10 cellular contexts compared by ENCODE assay signal in genomic region chr9:21031818-21032203, GRCh38. TPM values are rescaled to one million over a fixed set of nuclear protein-coding genes. Genes with fewer than 3 reads are reported as not detected.
DNase-seq lines count a peak whose midpoint lies in the region; ATAC-seq, FAIRE-seq and TF ChIP-seq lines count a peak whose summit lies in the region.
"Had no signal": no experiment of that assay in that cellular context is flagged by ENCODE, and none has a peak within 500 bp of the region (broad histone marks: within the 10 kb centered on the region; RNA-seq: fewer than 3 reads in every experiment).

No MANE protein-coding gene starts in this region.

- no peaks in the 10 kb centered on the region for H3K27me3 Mint-ChIP-seq in activated naive CD4-positive, alpha-beta T cell treated with anti-CD3 and anti-CD28 coated beads, Interleukin-2, amount 10 ng/mL, durations not matched to agents 7 days and 5 days
- peaks cover 4% of the 10 kb centered on the region for H3K27me3 Mint-ChIP-seq in type B pancreatic cell

- no peaks in the 10 kb centered on the region for H3K9me3 ChIP-seq in mesodermal cell (ENCODE audit: control insufficient read depth, low read length)

- peak overlapping the region; percentile 42 for H3K4me3 ChIP-seq in mesodermal cell (ENCODE audit: extremely low read depth, insufficient read depth, low read length, poor library complexity, severe bottlenecking)

- H3K4me1 Mint-ChIP-seq in activated naive CD4-positive, alpha-beta T cell treated with anti-CD3 and anti-CD28 coated beads, Interleukin-2, amount 10 ng/mL, durations not matched to agents 7 days and 5 days = peaks cover 31% of the 10 kb centered on the region
- H3K4me1 Mint-ChIP-seq in type B pancreatic cell (ENCODE audit: unreplicated experiment) = peaks cover 6% of the 10 kb centered on the region

- no peaks in the 10 kb centered on the region for H3K9me3 Mint-ChIP-seq in activated naive CD4-positive, alpha-beta T cell treated with anti-CD3 and anti-CD28 coated beads, Interleukin-2, amount 10 ng/mL, durations not matched to agents 7 days and 5 days
- no peaks in the 10 kb centered on the region for H3K9me3 Mint-ChIP-seq in type B pancreatic cell

- 90% methylated on average over 18 to 19 of the region's 19 CpGs for WGBS in mesodermal cell (ENCODE audit: insufficient coverage in 2 of 2), 2 experiments

- FAIRE-seq in GM12892 (lab: Jason Lieb, UNC) = no peak

- peak overlapping the region; percentile 89 for H3K27ac ChIP-seq in caudate nucleus (ENCODE audit: low read depth, low read length)
- H3K27ac ChIP-seq in mesodermal cell (ENCODE audit: low read depth, low read length, severe bottlenecking) = no peak overlapping the region

- DNase-seq in activated naive CD4-positive, alpha-beta T cell treated with anti-CD3 and anti-CD28 coated beads, Interleukin-2, amount 10 ng/mL, durations not matched to agents 7 days and 5 days = no peak
- DNase-seq in activated naive CD4-positive, alpha-beta T cell treated with Interleukin-2 at 50 U/mL for 16 hours = no peak
- DNase-seq in caudate nucleus (lab: John Stamatoyannopoulos, UW) (peak in 1 of 61 donors; percentile 26), type B pancreatic cell (ENCODE audit: extremely low spot score, unreplicated experiment) (no peak), nucleus accumbens (lab: John Stamatoyannopoulos, UW) (no peak), GM12892 (ENCODE audit: insufficient read length) (no peak)
- DNase-seq: NCI-H2081 treated with DMSO at 0.1 percent for 48 hours had no signal

- TF ChIP-seq POLR2A in GM12892 (IDR thresholded peaks at IDR 0.05; ENCODE audit: low read depth, low read length) = no peak

- no peak for TF ChIP-seq CTCF in type B pancreatic cell (conservative IDR thresholded peaks at IDR 0.05)

- H3K4me3 Mint-ChIP-seq in activated naive CD4-positive, alpha-beta T cell treated with anti-CD3 and anti-CD28 coated beads, Interleukin-2, amount 10 ng/mL, durations not matched to agents 7 days and 5 days = no peak overlapping the region
- peak overlapping the region; percentile 44 for H3K4me3 Mint-ChIP-seq in type B pancreatic cell

- no peaks in the 10 kb centered on the region for H3K4me1 ChIP-seq in mesodermal cell (ENCODE audit: control insufficient read depth, insufficient read depth, low read length, poor library complexity, severe bottlenecking)

- peak overlapping the region; percentile 75 for H3K27ac Mint-ChIP-seq in activated naive CD4-positive, alpha-beta T cell treated with anti-CD3 and anti-CD28 coated beads, Interleukin-2, amount 10 ng/mL, durations not matched to agents 7 days and 5 days
- no peak overlapping the region for H3K27ac Mint-ChIP-seq in type B pancreatic cell

- CTCF ChIA-PET in activated naive CD4-positive, alpha-beta T cell treated with anti-CD3 and anti-CD28 coated beads, Interleukin-2, amount 10 ng/mL, durations not matched to agents 7 days and 5 days (lab: Charles Lee) = interaction anchor here (0.6 to 2.5 kb wide), 6 partner anchors 8 to 1064 kb away, joined by 3 to 9 read pairs (median 3); no protein-coding TSS in a partner anchor

- peaks cover 20% of the 10 kb centered on the region for H3K36me3 Mint-ChIP-seq in activated naive CD4-positive, alpha-beta T cell treated with anti-CD3 and anti-CD28 coated beads, Interleukin-2, amount 10 ng/mL, durations not matched to agents 7 days and 5 days
- peaks cover 6% of the 10 kb centered on the region for H3K36me3 Mint-ChIP-seq in type B pancreatic cell

- H3K36me3 ChIP-seq in mesodermal cell (ENCODE audit: control insufficient read depth, insufficient read depth, low read length) = no peaks in the 10 kb centered on the region

- no peak for ATAC-seq in GM21367 (IDR thresholded peaks at IDR 0.05; ENCODE audit: unreplicated experiment)

RNA-seq across cellular contexts. Expression of gene HACD4, which starts 0.4 kb away (rescaled TPM):
- 2.0 TPM for polyA plus RNA-seq in mesodermal cell (2013, experiment 1 of 2)
- polyA plus RNA-seq in mesodermal cell (2013, experiment 2 of 2) = 1.9 TPM
- total RNA-seq in type B pancreatic cell (ENCODE audit: low replicate concordance) = 0.72 and 2.4 TPM in 2 replicates
- 6.1 TPM for polyA plus RNA-seq in GM12892 (2012; ENCODE audit: missing spikeins)
- total RNA-seq: H4 had no signal

RNA-seq across cellular contexts. Expression of gene IFNB1, which starts 45.9 kb away (rescaled TPM):
- not detected for polyA plus RNA-seq in mesodermal cell (2013, experiment 1 of 2)
- polyA plus RNA-seq in mesodermal cell (2013, experiment 2 of 2) = not detected
- total RNA-seq in type B pancreatic cell (ENCODE audit: low replicate concordance) = not detected in 2 replicates
- polyA plus RNA-seq in GM12892 (2012; ENCODE audit: missing spikeins) = not detected
- total RNA-seq: H4 had no signal
